16 cellular contexts compared by ENCODE assay signal in genomic region chr18:5451130-5451529, GRCh38.
"Had no signal": no experiment of that assay in that cellular context is flagged by ENCODE, and none has a peak within 500 bp of the region (broad histone marks: within the 10 kb centered on the region; RNA-seq: fewer than 3 reads in every experiment).

No MANE protein-coding gene starts in this region.

- H3K27me3 ChIP-seq: dorsolateral prefrontal cortex, gastroesophageal sphincter, neural progenitor cell, ovary, right atrium auricular region, sigmoid colon had no signal

- H3K4me2 ChIP-seq: neural progenitor cell had no signal

- H3K27ac ChIP-seq: dorsolateral prefrontal cortex, gastroesophageal sphincter, left ventricle myocardium inferior, lower lobe of right lung, neural progenitor cell, ovary, right atrium auricular region, sigmoid colon, skin epidermis had no signal

- H3K36me3 ChIP-seq: gastroesophageal sphincter, left ventricle myocardium inferior, lower lobe of right lung, neural progenitor cell, ovary, right atrium auricular region, sigmoid colon had no signal

- H3K4me1 ChIP-seq: gastroesophageal sphincter, left ventricle myocardium inferior, neural progenitor cell, right atrium auricular region had no signal

- H2AFZ ChIP-seq: neural progenitor cell had no signal

- DNase-seq: cortex of kidney; dorsolateral prefrontal cortex; effector CD8-positive, alpha-beta T cell; immature natural killer cell; left cardiac atrium; left ventricle myocardium inferior; lower lobe of right lung; nucleus accumbens; ovary; sigmoid colon; stimulated activated CD4-positive, alpha-beta T cell treated with anti-CD3 and anti-CD28 coated beads, Interleukin-12 subunit alpha, Interleukin-12 subunit beta, amount 100 ng/mL, for 4 hours; stimulated activated naive CD4-positive, alpha-beta T cell treated with Interleukin-2 at 50 U/mL for 16 hours had no signal

- H3K9me3 ChIP-seq: gastroesophageal sphincter, left ventricle myocardium inferior, lower lobe of right lung, ovary, right atrium auricular region, sigmoid colon had no signal

- H3K9ac ChIP-seq: neural progenitor cell had no signal

- H3K4me3 ChIP-seq: dorsolateral prefrontal cortex, gastroesophageal sphincter, left ventricle myocardium inferior, lower lobe of right lung, neural progenitor cell, ovary, right atrium auricular region, sigmoid colon, skin epidermis had no signal
